ENCODE assay signal across 27 cellular contexts in genomic region chr5:147276497-147276896, GRCh38.
"Had no signal": no experiment of that assay in that cellular context is flagged by ENCODE, and none has a peak within 500 bp of the region (broad histone marks: within the 10 kb centered on the region; RNA-seq: fewer than 3 reads in every experiment).

No MANE protein-coding gene starts in this region.

- ATAC-seq: stimulated activated effector memory CD8-positive, alpha-beta T cell treated with anti-CD3 and anti-CD28 coated beads, Interleukin-12 subunit alpha, Interleukin-12 subunit beta, amount 100 ng/mL, for 72 hours; stimulated activated memory B cell treated with anti-CD40 and anti-IgM and Interleukin-4, amounts not matched to agents 10 μg/mL and 1 μg/mL and 100 μg/mL, for 72 hours; stimulated activated naive B cell treated with anti-CD40 and anti-IgM and Interleukin-4, amounts not matched to agents 10 μg/mL and 1 μg/mL and 100 μg/mL, for 72 hours; stimulated activated naive CD8-positive, alpha-beta T cell treated with anti-CD3 and anti-CD28 coated beads, Interleukin-15, amount 100 ng/mL, for 72 hours; stimulated activated naive CD8-positive, alpha-beta T cell treated with anti-CD3 and anti-CD28 coated beads, Interleukin-15, Interleukin-2, amounts not matched to agents 100 U/mL and 50 U/mL, for 24 hours had no signal

- H3K36me3 Mint-ChIP-seq: stimulated activated effector memory CD8-positive, alpha-beta T cell treated with anti-CD3 and anti-CD28 coated beads, Interleukin-12 subunit alpha, Interleukin-12 subunit beta, amount 100 ng/mL, for 72 hours; stimulated activated memory B cell treated with anti-CD40 and anti-IgM and Interleukin-4, amounts not matched to agents 10 μg/mL and 1 μg/mL and 100 μg/mL, for 72 hours; stimulated activated naive B cell treated with anti-CD40 and anti-IgM and Interleukin-4, amounts not matched to agents 10 μg/mL and 1 μg/mL and 100 μg/mL, for 72 hours; type B pancreatic cell had no signal

- H3K36me3 ChIP-seq: stomach, suprapubic skin, thyroid gland, transverse colon, upper lobe of left lung, vagina had no signal

- H3K4me3 Mint-ChIP-seq: stimulated activated effector memory CD8-positive, alpha-beta T cell treated with anti-CD3 and anti-CD28 coated beads, Interleukin-12 subunit alpha, Interleukin-12 subunit beta, amount 100 ng/mL, for 72 hours; stimulated activated memory B cell treated with anti-CD40 and anti-IgM and Interleukin-4, amounts not matched to agents 10 μg/mL and 1 μg/mL and 100 μg/mL, for 72 hours; stimulated activated naive B cell treated with anti-CD40 and anti-IgM and Interleukin-4, amounts not matched to agents 10 μg/mL and 1 μg/mL and 100 μg/mL, for 72 hours; stimulated activated naive CD8-positive, alpha-beta T cell treated with anti-CD3 and anti-CD28 coated beads, Interleukin-15, amount 100 ng/mL, for 72 hours; stimulated activated naive CD8-positive, alpha-beta T cell treated with anti-CD3 and anti-CD28 coated beads, Interleukin-15, Interleukin-2, amounts not matched to agents 100 ng/mL and 50 ng/mL, for 24 hours; type B pancreatic cell had no signal

- H3K27ac ChIP-seq: stomach, suprapubic skin, testis, thoracic aorta, thyroid gland, tibial artery, tibial nerve, transverse colon, upper lobe of left lung, uterus, vagina had no signal

- DNase-seq: stimulated activated CD4-positive, alpha-beta T cell treated with anti-CD3 and anti-CD28 coated beads, Interleukin-2, amount 100 ng/mL, for 48 hours; stimulated activated CD4-positive, alpha-beta T cell treated with anti-CD3 and anti-CD28 coated beads, Interleukin-4, amount 100 ng/mL, for 1 hour; stimulated activated CD4-positive, alpha-beta T cell treated with anti-CD3 and anti-CD28 coated beads, Interleukin-4, amount 100 ng/mL, for 24 hours; stimulated activated CD4-positive, alpha-beta T cell treated with anti-CD3 and anti-CD28 coated beads, Interleukin-4, amount 100 ng/mL, for 4 hours; stimulated activated CD8-positive, alpha-beta memory T cell treated with anti-CD3 and anti-CD28 coated beads, Interleukin-4, amount 100 ng/mL, for 48 hours; stimulated activated naive B cell treated with anti-CD40 and anti-IgM and Interleukin-4, amounts not matched to agents 10 μg/mL and 1 μg/mL and 100 μg/mL, for 72 hours; stimulated activated naive CD4-positive, alpha-beta T cell; stimulated activated naive CD4-positive, alpha-beta T cell treated with Interleukin-2 at 50 U/mL for 16 hours; stimulated activated naive CD8-positive, alpha-beta T cell treated with anti-CD3 and anti-CD28 coated beads, Interleukin-15, amount 100 ng/mL, for 72 hours; stimulated activated naive CD8-positive, alpha-beta T cell treated with anti-CD3 and anti-CD28 coated beads, Interleukin-15, Interleukin-2, amounts not matched to agents 100 U/mL and 50 U/mL, for 24 hours; stomach; substantia nigra; testis; thyroid gland; tibial artery; transverse colon; trophoblast cell; upper lobe of left lung; uterus had no signal

- H3K4me1 Mint-ChIP-seq: stimulated activated effector memory CD8-positive, alpha-beta T cell treated with anti-CD3 and anti-CD28 coated beads, Interleukin-12 subunit alpha, Interleukin-12 subunit beta, amount 100 ng/mL, for 72 hours; stimulated activated memory B cell treated with anti-CD40 and anti-IgM and Interleukin-4, amounts not matched to agents 10 μg/mL and 1 μg/mL and 100 μg/mL, for 72 hours; stimulated activated naive B cell treated with anti-CD40 and anti-IgM and Interleukin-4, amounts not matched to agents 10 μg/mL and 1 μg/mL and 100 μg/mL, for 72 hours; stimulated activated naive CD8-positive, alpha-beta T cell treated with anti-CD3 and anti-CD28 coated beads, Interleukin-15, amount 100 ng/mL, for 72 hours had no signal

- H3K27ac Mint-ChIP-seq: stimulated activated effector memory CD8-positive, alpha-beta T cell treated with anti-CD3 and anti-CD28 coated beads, Interleukin-12 subunit alpha, Interleukin-12 subunit beta, amount 100 ng/mL, for 72 hours; stimulated activated memory B cell treated with anti-CD40 and anti-IgM and Interleukin-4, amounts not matched to agents 10 μg/mL and 1 μg/mL and 100 μg/mL, for 72 hours; stimulated activated naive B cell treated with anti-CD40 and anti-IgM and Interleukin-4, amounts not matched to agents 10 μg/mL and 1 μg/mL and 100 μg/mL, for 72 hours; stimulated activated naive CD8-positive, alpha-beta T cell treated with anti-CD3 and anti-CD28 coated beads, Interleukin-15, amount 100 ng/mL, for 72 hours; stimulated activated naive CD8-positive, alpha-beta T cell treated with anti-CD3 and anti-CD28 coated beads, Interleukin-15, Interleukin-2, amounts not matched to agents 100 ng/mL and 50 ng/mL, for 24 hours; type B pancreatic cell had no signal

- H3K27me3 Mint-ChIP-seq: stimulated activated memory B cell treated with anti-CD40 and anti-IgM and Interleukin-4, amounts not matched to agents 10 μg/mL and 1 μg/mL and 100 μg/mL, for 72 hours had no signal

- H3K4me3 ChIP-seq: stomach, suprapubic skin, testis, thoracic aorta, thyroid gland, tibial artery, tibial nerve, transverse colon, upper lobe of left lung, uterus, vagina had no signal

- H3K9me3 ChIP-seq: stomach, suprapubic skin, testis, thoracic aorta, thyroid gland, tibial artery, tibial nerve, transverse colon, upper lobe of left lung, uterus, vagina had no signal

- H3K27me3 ChIP-seq: stomach, suprapubic skin, testis, thyroid gland, tibial artery, tibial nerve, transverse colon, upper lobe of left lung, uterus, vagina had no signal

- H3K4me1 ChIP-seq: stomach, suprapubic skin, testis, thyroid gland, tibial artery, tibial nerve, transverse colon, upper lobe of left lung, uterus, vagina had no signal
